Comparison of ENCODE assay signal across 8 cellular contexts in the genomic region with DNA sequence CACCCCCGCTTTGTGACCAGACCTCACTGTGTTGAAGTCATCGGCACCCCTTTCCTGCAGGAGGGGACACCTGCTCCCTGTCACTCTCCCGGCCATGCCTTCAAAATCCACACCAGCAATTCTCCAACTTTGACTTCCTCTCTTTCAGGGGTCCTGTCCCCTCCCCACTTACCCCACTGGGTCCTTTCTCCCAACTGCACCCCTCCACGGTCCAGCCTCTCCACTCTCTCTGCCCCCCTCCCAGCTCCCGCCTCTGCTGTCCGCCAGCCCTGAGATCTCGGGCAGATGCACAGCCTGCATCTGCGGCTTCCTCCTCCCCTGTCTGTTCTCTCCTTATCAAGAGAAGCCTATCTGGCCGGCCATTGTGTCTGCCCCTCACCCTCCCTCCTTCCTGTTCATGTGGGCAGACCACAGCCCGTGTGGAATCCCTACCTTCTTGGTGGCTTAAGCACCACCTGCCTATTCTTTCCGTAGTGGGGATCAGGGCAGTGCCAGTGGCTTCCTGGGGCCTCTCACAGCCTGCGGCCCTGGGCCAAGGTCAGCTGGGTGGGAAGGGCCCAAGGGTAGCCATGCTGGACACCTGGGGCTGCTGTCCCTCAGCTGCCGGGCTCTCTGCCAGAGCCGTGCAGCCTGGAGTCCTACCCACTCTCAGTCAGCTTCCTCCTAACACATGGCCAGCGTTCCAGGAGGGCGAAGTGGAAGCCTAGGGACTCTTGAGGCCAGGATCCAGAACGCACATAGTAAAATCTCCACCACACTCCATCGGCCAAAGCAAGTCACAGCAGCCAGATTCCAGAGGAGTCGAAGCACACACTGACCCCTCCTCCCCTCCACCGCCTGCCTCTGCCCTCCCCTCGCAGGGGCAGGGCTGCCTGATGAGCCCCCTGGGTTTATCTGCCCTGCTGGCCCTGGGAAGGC. TPM values are rescaled to one million over a fixed set of nuclear protein-coding genes. Genes with fewer than 3 reads are reported as not detected.
A peak's percentile ranks its signal among the peaks of the same experiment; 100 is the strongest.
DNase-seq lines count a peak whose midpoint lies in the region; ATAC-seq and TF ChIP-seq lines count a peak whose summit lies in the region.

No MANE protein-coding gene starts in this region.

- peak overlapping the region; percentile 50; the same call in 1 of the 2 replicates for H2AK5ac ChIP-seq in IMR-90 (ENCODE audit: low read depth, low read length)

- peaks cover 0 to 47% (median 7%) of the 10 kb centered on the region in 11 experiments; a peak in 12 of 22 replicates for H4K20me1 ChIP-seq in BLaER1 treated with 17β-estradiol and CSF1 and Interleukin-3, amounts not matched to agents 10 nM and 100 nM
- H4K20me1 ChIP-seq in IMR-90 (ENCODE audit: insufficient read depth, low read length) = peaks cover 4% of the 10 kb centered on the region; the same call in 1 of the 2 replicates

- peaks cover 38 to 65% (median 51%) of the 10 kb centered on the region in 10 experiments for H3K4me1 ChIP-seq in BLaER1 treated with 17β-estradiol and CSF1 and Interleukin-3, amounts not matched to agents 10 nM and 100 nM
- H3K4me1 ChIP-seq in IMR-90 (ENCODE audit: control insufficient read depth, insufficient read depth, low read length) (peaks cover 8% of the 10 kb centered on the region), adrenal gland (replicated peaks in 1 of 2) (peaks cover 13 to 30% of the 10 kb centered on the region in 2 donors)

- no peak overlapping the region for H3K14ac ChIP-seq in IMR-90 (replicated peaks; ENCODE audit: low read depth, low read length)

- no peak overlapping the region for H3K4me3 ChIP-seq in BLaER1 treated with 17β-estradiol and CSF1 and Interleukin-3, amounts not matched to agents 10 nM and 100 nM
- no peak overlapping the region for H3K4me3 ChIP-seq in IMR-90 (ENCODE audit: insufficient read depth, low read depth, low read length)
- no peak overlapping the region for H3K4me3 ChIP-seq in adrenal gland

- H3K36me3 ChIP-seq in BLaER1 treated with 17β-estradiol and CSF1 and Interleukin-3, amounts not matched to agents 10 nM and 100 nM = no peaks in the 10 kb centered on the region
- H3K36me3 ChIP-seq in IMR-90 (ENCODE audit: control insufficient read depth, insufficient read depth, low read length) = no peaks in the 10 kb centered on the region
- no peaks in the 10 kb centered on the region for H3K36me3 ChIP-seq in adrenal gland (replicated peaks in 1 of 2)

- 0 out of 22 replicates have a peak overlapping the region, but pooled peaks of 1 of the 11 experiments have one; percentile 14 for H3K27ac ChIP-seq in BLaER1 treated with 17β-estradiol and CSF1 and Interleukin-3, amounts not matched to agents 10 nM and 100 nM
- no peak overlapping the region for H3K27ac ChIP-seq in IMR-90 (ENCODE audit: insufficient read depth, low read length)
- no peak overlapping the region for H3K27ac ChIP-seq in adrenal gland

- peak overlapping the region; percentile 65 to 94 (median 80) for H3K4me2 ChIP-seq in BLaER1 treated with 17β-estradiol and CSF1 and Interleukin-3, amounts not matched to agents 10 nM and 100 nM
- no peak overlapping the region for H3K4me2 ChIP-seq in IMR-90 (ENCODE audit: low read depth, low read length)

- H3K56ac ChIP-seq in IMR-90 (ENCODE audit: extremely low read depth, insufficient read depth, low read length) = no peak overlapping the region

- CTCF ChIA-PET in IMR-90 (lab: Yijun Ruan, JAX) = interaction anchor here (0.5 kb wide), 1 partner anchor 135 kb away, joined by 3 read pairs; no protein-coding TSS in a partner anchor

- no TSS peak for BruUV-seq in IMR-90 (replicated peaks; lab: Mats Ljungman, UMichigan)

- dilution Hi-C loops in IMR-90 (cut with HindIII; ENCODE audit: low sequenced_read_pairs, unreplicated experiment) = no loop called here

- no peak overlapping the region for H3K4ac ChIP-seq in IMR-90 (ENCODE audit: low read depth, low read length)

- no peak overlapping the region for H4K91ac ChIP-seq in IMR-90 (ENCODE audit: insufficient read depth, low read depth, low read length)

- peak overlapping the region; percentile 72 for H2AFZ ChIP-seq in IMR-90 (replicated peaks; ENCODE audit: low read length, poor library complexity)

- H3K9me3 ChIP-seq in BLaER1 treated with 17β-estradiol and CSF1 and Interleukin-3, amounts not matched to agents 10 nM and 100 nM (replicated peaks in 1 of 11) = peaks cover 0 to 5% (median 0%) of the 10 kb centered on the region in 11 experiments; a peak in 2 of 22 replicates
- H3K9me3 ChIP-seq in IMR-90 (ENCODE audit: control insufficient read depth, insufficient read depth, low read length) = no peaks in the 10 kb centered on the region
- H3K9me3 ChIP-seq in adrenal gland (replicated peaks in 1 of 3) = no peaks in the 10 kb centered on the region

- no peak overlapping the region for H4K5ac ChIP-seq in IMR-90 (ENCODE audit: low read depth, low read length)

- ATAC-seq in IMR-90 (ENCODE audit: low read depth) (peak; percentile 61), GM18870 (IDR thresholded peaks at IDR 0.05; ENCODE audit: unreplicated experiment) (no peak)

- 73% methylated on average over 3 of the region's 21 CpGs; no CpG with 5 or more reads in 1 of the 2 experiments for WGBS in IMR-90 (ENCODE audit: extremely low coverage in 2 of 2, insufficient read length in 1 of 2), 2 experiments
- 16 to 27% (median 19%) methylated on average over 13 to 21 of the region's 21 CpGs for WGBS in adrenal gland, 4 donors

- POLR2A ChIA-PET in IMR-90 (lab: Charles Lee; ENCODE audit: unreplicated experiment) = no interaction called here

- TF ChIP-seq POLR2A in IMR-90 (IDR thresholded peaks at IDR 0.05; ENCODE audit: low read depth, low read length) (no peak), adrenal gland (IDR thresholded peaks at IDR 0.05) (no peak)

- no peak overlapping the region for H2BK120ac ChIP-seq in IMR-90 (ENCODE audit: low read depth, low read length)

- no peak overlapping the region for H3K18ac ChIP-seq in IMR-90 (ENCODE audit: low read depth, low read length)

- TF ChIP-seq RAD21 in IMR-90 (IDR thresholded peaks at IDR 0.05; ENCODE audit: low read length) = no peak

- H3K27me3 ChIP-seq in BLaER1 treated with 17β-estradiol and CSF1 and Interleukin-3, amounts not matched to agents 10 nM and 100 nM = peaks cover 34 to 54% (median 45%) of the 10 kb centered on the region in 11 experiments
- H3K27me3 ChIP-seq in IMR-90 (ENCODE audit: control insufficient read depth, insufficient read depth, low read length) (no peaks in the 10 kb centered on the region), adrenal gland (peaks cover 36% of the 10 kb centered on the region)

- H2BK5ac ChIP-seq in IMR-90 (ENCODE audit: low read depth, low read length, poor library complexity, severe bottlenecking) = peak overlapping the region; percentile 44

- peak; percentile 66 for DNase-seq in IMR-90
- DNase-seq in adrenal gland = peak in 6 of 7 donors; percentile 38 to 69 (median 61)
- DNase-seq in lung microvascular endothelial cell (ENCODE audit: low read depth in 2 of 2) = peak; percentile 63 to 68
- DNase-seq in activated gamma-delta T cell treated with Interleukin-2 at 50 U/mL for 16 hours = no peak
- no peak for DNase-seq in COLO829 (ENCODE audit: low spot score)
- no peak for DNase-seq in AG08395 (ENCODE audit: low spot score)

- in situ Hi-C loops in IMR-90 (cut with MboI; ENCODE audit: low sequenced_read_pairs) = no loop called here

- H3K79me1 ChIP-seq in IMR-90 (ENCODE audit: low read depth in 1 of 2, low read length in 2 of 2) = peaks cover 9 to 24% of the 10 kb centered on the region in 2 experiments; a peak in 3 of 4 replicates

- TF ChIP-seq CTCF in IMR-90 (conservative IDR thresholded peaks at IDR 0.05; ENCODE audit: low read depth, low read length) (no peak), adrenal gland (IDR thresholded peaks at IDR 0.05) (no peak)

- H4K8ac ChIP-seq in IMR-90 (ENCODE audit: low read depth in 2 of 2, low read length in 2 of 2) = peak overlapping the region in 1 of 2 experiments; percentile 15; a peak in 1 of 4 replicates

- intact Hi-C loops in IMR-90 (cut with micrococcal nuclease) (loop anchor here (5.0 kb wide), 1 partner anchor 52 kb away; no protein-coding TSS in a partner anchor), adrenal gland (cut with DNase I) (no loop called here)

- no peak overlapping the region for H3K23ac ChIP-seq in IMR-90 (ENCODE audit: low read depth, low read length)

- H3K9ac ChIP-seq in BLaER1 treated with 17β-estradiol and CSF1 and Interleukin-3, amounts not matched to agents 10 nM and 100 nM = peak overlapping the region in 6 of 11 experiments; percentile 5 to 59 (median 42); a peak in 8 of 22 replicates
- H3K9ac ChIP-seq in IMR-90 (ENCODE audit: low read depth, low read length) = no peak overlapping the region

- peaks cover 6% of the 10 kb centered on the region; the same call in 1 of the 2 replicates for H3K9me1 ChIP-seq in IMR-90 (ENCODE audit: insufficient read depth, low read length)

- peak overlapping the region; percentile 77 for H2AK9ac ChIP-seq in IMR-90 (replicated peaks; ENCODE audit: low read depth, low read length, poor library complexity)

- H2BK20ac ChIP-seq in IMR-90 (ENCODE audit: low read depth, low read length) = no peak overlapping the region

- no peak overlapping the region for H2BK15ac ChIP-seq in IMR-90 (ENCODE audit: low read depth, low read length)

RNA-seq across cellular contexts. Expression of gene HES4, which starts 5.1 kb away (rescaled TPM):
- total RNA-seq in IMR-90 (2012; rRNA removed) (1.4 and 3.1 TPM in 2 replicates), adrenal gland (10 to 100 TPM in 1 of 8 donors, 1 to 10 TPM in 7; 3.1 to 14.5 (median 6.4) TPM), lung microvascular endothelial cell (23.3 and 24.8 TPM in 2 replicates)
- polyA plus RNA-seq in IMR-90 (2012; rRNA removed) (11.7 and 18.9 TPM in 2 replicates), adrenal gland (10 to 100 TPM in 2 of 3 donors, not detected in 1; 27.3 to 29.8 TPM)
- polyA plus RNA-seq in IMR-90 (2012; cell fraction: cytosol; rRNA removed) = 21.4 and 27.9 TPM in 2 replicates
- 217 and 369 TPM in 2 replicates for polyA plus RNA-seq in IMR-90 (2012; cell fraction: nucleus; rRNA removed; ENCODE audit: low replicate concordance)

RNA-seq across cellular contexts. Expression of gene ISG15, which starts 8.3 kb away (rescaled TPM):
- total RNA-seq in IMR-90 (2012; rRNA removed) (92.2 and 105 TPM in 2 replicates), adrenal gland (10 to 100 TPM; 11.5 to 58.1 (median 24.3) TPM), lung microvascular endothelial cell (109 TPM in 2 replicates)
- polyA plus RNA-seq in IMR-90 (2012; rRNA removed) (99.1 and 138 TPM in 2 replicates), adrenal gland (100 to 1,000 TPM in 2 of 3 donors, 1 to 10 TPM in 1; 1.7 to 308 (median 220) TPM)
- polyA plus RNA-seq in IMR-90 (2012; cell fraction: cytosol; rRNA removed) = 153 and 262 TPM in 2 replicates
- polyA plus RNA-seq in IMR-90 (2012; cell fraction: nucleus; rRNA removed; ENCODE audit: low replicate concordance) = 50.0 and 115 TPM in 2 replicates

RNA-seq across cellular contexts. Expression of gene AGRN, which starts 14.9 kb away (rescaled TPM):
- total RNA-seq in IMR-90 (2012; rRNA removed) (8.1 and 11.4 TPM in 2 replicates), adrenal gland (10 to 100 TPM in 6 of 8 donors, 1 to 10 TPM in 2; 6.0 to 20.5 (median 14.0) TPM), lung microvascular endothelial cell (35.7 and 53.8 TPM in 2 replicates)
- polyA plus RNA-seq in IMR-90 (2012; rRNA removed) (115 and 124 TPM in 2 replicates), adrenal gland (10 to 100 TPM in 2 of 3 donors, 1 to 10 TPM in 1; 2.2 to 27.8 (median 10.2) TPM)
- polyA plus RNA-seq in IMR-90 (2012; cell fraction: cytosol; rRNA removed) = 128 and 199 TPM in 2 replicates
- polyA plus RNA-seq in IMR-90 (2012; cell fraction: nucleus; rRNA removed; ENCODE audit: low replicate concordance) = 291 and 688 TPM in 2 replicates

RNA-seq across cellular contexts. Expression of gene PERM1, which starts 23.1 kb away (rescaled TPM):
- not detected in 2 replicates for total RNA-seq in IMR-90 (2012; rRNA removed)
- polyA plus RNA-seq in IMR-90 (2012; rRNA removed) = not detected in 2 replicates
- not detected in 2 replicates for polyA plus RNA-seq in IMR-90 (2012; cell fraction: cytosol; rRNA removed)
- 0.02 and 0.03 TPM in 2 replicates for polyA plus RNA-seq in IMR-90 (2012; cell fraction: nucleus; rRNA removed; ENCODE audit: low replicate concordance)
- total RNA-seq in adrenal gland = under 1 TPM in 5 of 8 donors, not detected in 3; 0.13 to 0.28 (median 0.14) TPM
- polyA plus RNA-seq in adrenal gland = under 1 TPM in 2 of 3 donors, not detected in 1; 0.40 to 0.88 TPM
- total RNA-seq in lung microvascular endothelial cell = not detected in 2 replicates

RNA-seq across cellular contexts. Expression of gene PLEKHN1, which starts 38.8 kb away (rescaled TPM):
- total RNA-seq in IMR-90 (2012; rRNA removed) (0.28 and 0.54 TPM in 2 replicates), adrenal gland (1 to 10 TPM in 3 of 8 donors, under 1 TPM in 3, not detected in 2; 0.30 to 3.8 (median 1.1) TPM), lung microvascular endothelial cell (under 0.01 and 0.22 TPM in 2 replicates)
- polyA plus RNA-seq in IMR-90 (2012; rRNA removed) (2.1 and 2.3 TPM in 2 replicates), adrenal gland (10 to 100 TPM in 1 of 3 donors, 1 to 10 TPM in 1, under 1 TPM in 1; 0.05 to 10.5 (median 4.2) TPM)
- polyA plus RNA-seq in IMR-90 (2012; cell fraction: cytosol; rRNA removed) = 0.66 and 1.7 TPM in 2 replicates
- polyA plus RNA-seq in IMR-90 (2012; cell fraction: nucleus; rRNA removed; ENCODE audit: low replicate concordance) = 8.1 and 24.8 TPM in 2 replicates

Comparison
In these comparisons a context has a peak if more than half of its experiments do, and no peak if none do; other contexts are left out.
1. DNase-seq: peak in IMR-90 (single experiment), adrenal gland (6 of 7) and lung microvascular endothelial cell (2 of 2); none in activated gamma-delta T cell treated with Interleukin-2 at 50 U/mL for 16 hours (single experiment), COLO829 (single experiment) and AG08395 (single experiment).